ENCODE assay signal across 27 cellular contexts in the genomic region with DNA sequence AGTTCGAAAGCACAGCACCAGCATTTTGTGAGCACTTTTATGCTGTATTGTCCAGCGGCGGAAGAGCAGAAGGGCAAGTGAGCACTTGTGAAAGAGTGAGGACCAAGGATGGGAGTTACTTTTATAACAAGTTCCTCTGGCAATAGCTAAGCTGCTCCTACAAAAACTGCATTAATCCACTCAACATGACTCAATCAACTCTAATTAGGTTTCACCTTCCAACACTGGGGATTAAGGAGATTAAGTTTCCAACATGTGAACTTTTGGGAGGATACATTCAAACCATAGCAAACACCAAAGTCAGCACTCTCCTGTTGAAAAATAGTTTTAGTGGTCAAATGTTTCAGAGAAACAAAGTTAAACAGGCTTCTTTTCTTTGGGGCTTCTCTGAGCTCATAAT.
"Had no signal": no experiment of that assay in that cellular context is flagged by ENCODE, and none has a peak within 500 bp of the region (broad histone marks: within the 10 kb centered on the region; RNA-seq: fewer than 3 reads in every experiment).

No MANE protein-coding gene starts in this region.

- H3K4me3 Mint-ChIP-seq: activated CD4-positive, alpha-beta memory T cell treated with anti-CD3 and anti-CD28 coated beads for 36 hours; activated CD4-positive, alpha-beta T cell treated with anti-CD3 and anti-CD28 coated beads, Interleukin-2, amount 10 ng/mL, durations not matched to agents 24 days and 14 days; activated naive CD4-positive, alpha-beta T cell treated with anti-CD3 and anti-CD28 coated beads, Interleukin-2, amount 10 ng/mL, durations not matched to agents 7 days and 5 days; activated naive CD8-positive, alpha-beta T cell treated with anti-CD3 and anti-CD28 coated beads, Interleukin-2, amount 10 ng/mL, durations not matched to agents 7 days and 5 days; activated T-helper 1 cell treated with anti-CD3 and anti-CD28 coated beads, Interleukin-12 subunit alpha, Interleukin-12 subunit beta, Interleukin-2, Interleukin-4 antibody, amounts not matched to agents 30 ng/mL and 10 ng/mL and 1 ng/mL, durations not matched to agents 14 hours and 24 hours and 36 hours; effector memory CD8-positive, alpha-beta T cell; naive thymus-derived CD4-positive, alpha-beta T cell; stimulated activated naive B cell treated with anti-CD40 and anti-IgM and Interleukin-4, amounts not matched to agents 10 μg/mL and 1 μg/mL and 100 μg/mL, for 72 hours had no signal

- H3K27me3 ChIP-seq: ascending aorta, brain microvascular endothelial cell, dorsolateral prefrontal cortex, gastrocnemius medialis, right lobe of liver, transverse colon had no signal

- H3K4me1 Mint-ChIP-seq: activated CD4-positive, alpha-beta T cell treated with anti-CD3 and anti-CD28 coated beads, Interleukin-2, amount 10 ng/mL, durations not matched to agents 24 days and 14 days; activated naive CD4-positive, alpha-beta T cell treated with anti-CD3 and anti-CD28 coated beads, Interleukin-2, amount 10 ng/mL, durations not matched to agents 7 days and 5 days; activated naive CD8-positive, alpha-beta T cell treated with anti-CD3 and anti-CD28 coated beads, Interleukin-2, amount 10 ng/mL, durations not matched to agents 7 days and 5 days; naive thymus-derived CD4-positive, alpha-beta T cell; stimulated activated naive B cell treated with anti-CD40 and anti-IgM and Interleukin-4, amounts not matched to agents 10 μg/mL and 1 μg/mL and 100 μg/mL, for 72 hours had no signal

- H3K27me3 Mint-ChIP-seq: activated CD4-positive, alpha-beta memory T cell treated with anti-CD3 and anti-CD28 coated beads for 36 hours; activated CD4-positive, alpha-beta T cell treated with anti-CD3 and anti-CD28 coated beads, Interleukin-2, amount 10 ng/mL, durations not matched to agents 24 days and 14 days; activated naive CD4-positive, alpha-beta T cell treated with anti-CD3 and anti-CD28 coated beads, Interleukin-2, amount 10 ng/mL, durations not matched to agents 7 days and 5 days; activated naive CD8-positive, alpha-beta T cell treated with anti-CD3 and anti-CD28 coated beads, Interleukin-2, amount 10 ng/mL, durations not matched to agents 7 days and 5 days; effector memory CD8-positive, alpha-beta T cell; naive thymus-derived CD4-positive, alpha-beta T cell; stimulated activated naive B cell treated with anti-CD40 and anti-IgM and Interleukin-4, amounts not matched to agents 10 μg/mL and 1 μg/mL and 100 μg/mL, for 72 hours had no signal

- H3K27ac Mint-ChIP-seq: activated CD4-positive, alpha-beta memory T cell treated with anti-CD3 and anti-CD28 coated beads for 36 hours; activated CD4-positive, alpha-beta T cell treated with anti-CD3 and anti-CD28 coated beads, Interleukin-2, amount 10 ng/mL, durations not matched to agents 24 days and 14 days; activated naive CD4-positive, alpha-beta T cell treated with anti-CD3 and anti-CD28 coated beads, Interleukin-2, amount 10 ng/mL, durations not matched to agents 7 days and 5 days; activated naive CD8-positive, alpha-beta T cell treated with anti-CD3 and anti-CD28 coated beads, Interleukin-2, amount 10 ng/mL, durations not matched to agents 7 days and 5 days; activated T-helper 1 cell treated with anti-CD3 and anti-CD28 coated beads, Interleukin-12 subunit alpha, Interleukin-12 subunit beta, Interleukin-2, Interleukin-4 antibody, amounts not matched to agents 30 ng/mL and 10 ng/mL and 1 ng/mL, durations not matched to agents 14 hours and 24 hours and 36 hours; effector memory CD8-positive, alpha-beta T cell; naive thymus-derived CD4-positive, alpha-beta T cell; stimulated activated naive B cell treated with anti-CD40 and anti-IgM and Interleukin-4, amounts not matched to agents 10 μg/mL and 1 μg/mL and 100 μg/mL, for 72 hours had no signal

- H3K9me3 Mint-ChIP-seq: activated CD4-positive, alpha-beta T cell treated with anti-CD3 and anti-CD28 coated beads, Interleukin-2, amount 10 ng/mL, durations not matched to agents 24 days and 14 days; activated naive CD4-positive, alpha-beta T cell treated with anti-CD3 and anti-CD28 coated beads, Interleukin-2, amount 10 ng/mL, durations not matched to agents 7 days and 5 days; activated naive CD8-positive, alpha-beta T cell treated with anti-CD3 and anti-CD28 coated beads, Interleukin-2, amount 10 ng/mL, durations not matched to agents 7 days and 5 days; activated T-helper 1 cell treated with anti-CD3 and anti-CD28 coated beads, Interleukin-12 subunit alpha, Interleukin-12 subunit beta, Interleukin-2, Interleukin-4 antibody, amounts not matched to agents 30 ng/mL and 10 ng/mL and 1 ng/mL, durations not matched to agents 14 hours and 24 hours and 36 hours had no signal

- H3K4me1 ChIP-seq: ascending aorta, gastrocnemius medialis had no signal

- DNase-seq: activated CD4-positive, alpha-beta memory T cell treated with anti-CD3 and anti-CD28 coated beads for 36 hours; activated CD4-positive, alpha-beta T cell treated with anti-CD3 and anti-CD28 coated beads, Interleukin-2, amount 10 ng/mL, durations not matched to agents 24 days and 14 days; activated CD4-positive, CD25-positive, alpha-beta regulatory T cell treated with anti-CD3 and anti-CD28 coated beads, Interleukin-2, amount 50 U/mL, for 72 hours; activated CD8-positive, alpha-beta memory T cell treated with anti-CD3 and anti-CD28 coated beads, Interleukin-2, amount 50 U/mL, for 4 hours; activated effector memory CD4-positive, alpha-beta T cell treated with anti-CD3 and anti-CD28 coated beads, Interleukin-2, amount 50 U/mL, for 16 hours; activated naive CD4-positive, alpha-beta T cell treated with anti-CD3 and anti-CD28 coated beads, Interleukin-2, amount 10 ng/mL, durations not matched to agents 7 days and 5 days; activated naive CD8-positive, alpha-beta T cell treated with anti-CD3 and anti-CD28 coated beads, Interleukin-2, amount 10 ng/mL, durations not matched to agents 7 days and 5 days; activated T-cell treated with anti-CD3 and anti-CD28 coated beads, Interleukin-2, amount 50 U/mL, for 1 hour; brain microvascular endothelial cell; dorsolateral prefrontal cortex; effector memory CD8-positive, alpha-beta T cell; erythroblast; gastrocnemius medialis; glutamatergic neuron; islet precursor cell; left ventricle myocardium superior; midbrain; naive thymus-derived CD4-positive, alpha-beta T cell; posterior cingulate gyrus; right lobe of liver; stimulated activated naive B cell treated with anti-CD40 and anti-IgM and Interleukin-4, amounts not matched to agents 10 μg/mL and 1 μg/mL and 100 μg/mL, for 72 hours; T-helper 2 cell; transverse colon had no signal

- H3K9me3 ChIP-seq: ascending aorta, gastrocnemius medialis, right lobe of liver, transverse colon had no signal

- H3K36me3 ChIP-seq: ascending aorta, brain microvascular endothelial cell, gastrocnemius medialis, right lobe of liver, transverse colon had no signal

- H3K27ac ChIP-seq: ascending aorta, brain microvascular endothelial cell, coronary artery, dorsolateral prefrontal cortex, gastrocnemius medialis, right lobe of liver, skin epidermis, transverse colon had no signal

- H3K4me3 ChIP-seq: ascending aorta, coronary artery, dorsolateral prefrontal cortex, gastrocnemius medialis, right lobe of liver, skin epidermis, transverse colon had no signal

- H3K36me3 Mint-ChIP-seq: activated CD4-positive, alpha-beta memory T cell treated with anti-CD3 and anti-CD28 coated beads for 36 hours; activated naive CD4-positive, alpha-beta T cell treated with anti-CD3 and anti-CD28 coated beads, Interleukin-2, amount 10 ng/mL, durations not matched to agents 7 days and 5 days; activated naive CD8-positive, alpha-beta T cell treated with anti-CD3 and anti-CD28 coated beads, Interleukin-2, amount 10 ng/mL, durations not matched to agents 7 days and 5 days; naive thymus-derived CD4-positive, alpha-beta T cell; stimulated activated naive B cell treated with anti-CD40 and anti-IgM and Interleukin-4, amounts not matched to agents 10 μg/mL and 1 μg/mL and 100 μg/mL, for 72 hours had no signal
